ENCODE assay signal across 1 cellular context in genomic region chr3:24450142-24450932, GRCh38.
A peak's percentile ranks its signal among the peaks of the same experiment; 100 is the strongest.
TF ChIP-seq lines count a peak whose summit lies in the region.

No MANE protein-coding gene starts in this region.

TF ChIP-seq in HepG2, 621 proteins besides CTCF, POLR2A, EP300 and RAD21 (continued from another document and continues in another):
- no peak for TF ChIP-seq ZNF687 (CRISPR knock-in tag; IDR thresholded peaks at IDR 0.05)
- no peak for TF ChIP-seq ZNF83 (CRISPR knock-in tag; IDR thresholded peaks at IDR 0.05; ENCODE audit: borderline replicate concordance)
- no peak for TF ChIP-seq MXI1 (IDR thresholded peaks at IDR 0.05; ENCODE audit: borderline replicate concordance, low read depth, low read length)
- TF ChIP-seq CREB3 (CRISPR knock-in tag; IDR thresholded peaks at IDR 0.05), result no peak
- peak; percentile 49; the same call in 1 of the 2 replicates for TF ChIP-seq FOXJ3 (CRISPR knock-in tag; IDR thresholded peaks at IDR 0.05; ENCODE audit: borderline replicate concordance)
- TF ChIP-seq MEIS1 (CRISPR knock-in tag; IDR thresholded peaks at IDR 0.05; ENCODE audit: borderline replicate concordance), result no peak
- TF ChIP-seq ETV6 (CRISPR knock-in tag; conservative IDR thresholded peaks at IDR 0.05), result no peak
- no peak for TF ChIP-seq PRMT3 (CRISPR knock-in tag; IDR thresholded peaks at IDR 0.05; ENCODE audit: borderline replicate concordance, low read depth)
- no peak for TF ChIP-seq TARDBP (CRISPR knock-in tag; IDR thresholded peaks at IDR 0.05)
- no peak for TF ChIP-seq ZNF501 (CRISPR knock-in tag; IDR thresholded peaks at IDR 0.05)
- TF ChIP-seq ELF1 (CRISPR knock-in tag; IDR thresholded peaks at IDR 0.05), result no peak
- TF ChIP-seq ATRX (CRISPR knock-in tag; IDR thresholded peaks at IDR 0.05; ENCODE audit: borderline replicate concordance), result no peak
- peak; percentile 48; the same call in 1 of the 2 replicates for TF ChIP-seq ESRRA (CRISPR knock-in tag; IDR thresholded peaks at IDR 0.05; ENCODE audit: low read depth)
- peak; percentile 94 for TF ChIP-seq GATAD2A (CRISPR knock-in tag; IDR thresholded peaks at IDR 0.05)
- TF ChIP-seq ATF2 (CRISPR knock-in tag; IDR thresholded peaks at IDR 0.05), result peak; percentile 60; the same call in 1 of the 2 replicates
- TF ChIP-seq ZNF788 (CRISPR knock-in tag; IDR thresholded peaks at IDR 0.05; ENCODE audit: borderline replicate concordance), result no peak
- TF ChIP-seq ETV5 (CRISPR knock-in tag; IDR thresholded peaks at IDR 0.05; ENCODE audit: borderline replicate concordance), result no peak; the same call in 1 of the 2 replicates
- no peak for TF ChIP-seq JUN (CRISPR knock-in tag; IDR thresholded peaks at IDR 0.05)
- TF ChIP-seq AGO2 (optimal IDR thresholded peaks at IDR 0.05; ENCODE audit: low read depth, low read length), result no peak
- TF ChIP-seq ZNF460 (CRISPR knock-in tag; IDR thresholded peaks at IDR 0.05; ENCODE audit: borderline replicate concordance), result no peak
- TF ChIP-seq SOX13 (IDR thresholded peaks at IDR 0.05), result 0 out of 2 replicates have a peak, but pooled peaks have one; percentile 22
- TF ChIP-seq SOX13 (CRISPR knock-in tag; conservative IDR thresholded peaks at IDR 0.05 in 1 of 2, IDR thresholded peaks at IDR 0.05 in 1 of 2), result peak in 1 of 2 experiments; percentile 87; a peak in 2 of 4 replicates
- peak; percentile 54 for TF ChIP-seq POLR2G (IDR thresholded peaks at IDR 0.05; ENCODE audit: low read depth, low read length)
- no peak for TF ChIP-seq U2AF2 (IDR thresholded peaks at IDR 0.05; ENCODE audit: low read depth, low read length)
- TF ChIP-seq HHEX (CRISPR knock-in tag; IDR thresholded peaks at IDR 0.05), result no peak
- no peak for TF ChIP-seq U2AF1 (optimal IDR thresholded peaks at IDR 0.05; ENCODE audit: low read depth, low read length)
- 0 out of 2 replicates have a peak, but pooled peaks have one; percentile 17 for TF ChIP-seq ATF1 (CRISPR knock-in tag; IDR thresholded peaks at IDR 0.05)
- peak; percentile 37; the same call in 1 of the 2 replicates for TF ChIP-seq SIX1 (CRISPR knock-in tag; IDR thresholded peaks at IDR 0.05; ENCODE audit: borderline replicate concordance)
- TF ChIP-seq TFDP1 (CRISPR knock-in tag; IDR thresholded peaks at IDR 0.05; ENCODE audit: borderline replicate concordance), result peak; percentile 34; the same call in 1 of the 2 replicates
- TF ChIP-seq ZNF496 (CRISPR knock-in tag; IDR thresholded peaks at IDR 0.05; ENCODE audit: insufficient replicate concordance), result no peak
- TF ChIP-seq HDAC1 (CRISPR knock-in tag; IDR thresholded peaks at IDR 0.05), result no peak
- TF ChIP-seq DNMT1 (CRISPR knock-in tag; IDR thresholded peaks at IDR 0.05), result no peak
- TF ChIP-seq PPARG (CRISPR knock-in tag; conservative IDR thresholded peaks at IDR 0.05), result peak; percentile 94
- no peak for TF ChIP-seq ZNF777 (CRISPR knock-in tag; IDR thresholded peaks at IDR 0.05)
- no peak for TF ChIP-seq ZNF839 (CRISPR knock-in tag; IDR thresholded peaks at IDR 0.05; ENCODE audit: borderline replicate concordance)
- TF ChIP-seq KAT2B (IDR thresholded peaks at IDR 0.05; ENCODE audit: borderline replicate concordance, low read depth, low read length), result no peak
- no peak for TF ChIP-seq ZNF703 (CRISPR knock-in tag; IDR thresholded peaks at IDR 0.05; ENCODE audit: borderline replicate concordance)
- TF ChIP-seq ZNF317 (CRISPR knock-in tag; IDR thresholded peaks at IDR 0.05), result no peak
- TF ChIP-seq ZNF737 (CRISPR knock-in tag; IDR thresholded peaks at IDR 0.05; ENCODE audit: borderline replicate concordance), result no peak
- TF ChIP-seq ZGPAT (CRISPR knock-in tag; IDR thresholded peaks at IDR 0.05), result no peak; the same call in 1 of the 2 replicates
- no peak for TF ChIP-seq FIP1L1 (IDR thresholded peaks at IDR 0.05; ENCODE audit: borderline replicate concordance, insufficient read depth, low read depth, low read length)
- 0 out of 2 replicates have a peak, but pooled peaks have one; percentile 65 for TF ChIP-seq ZNF124 (CRISPR knock-in tag; IDR thresholded peaks at IDR 0.05)
- TF ChIP-seq KDM6A (CRISPR knock-in tag; IDR thresholded peaks at IDR 0.05; ENCODE audit: low read depth), result peak; percentile 53; the same call in 1 of the 2 replicates
- no peak for TF ChIP-seq SYNCRIP (IDR thresholded peaks at IDR 0.05; ENCODE audit: insufficient read depth, low read depth, low read length)
- no peak for TF ChIP-seq ZFP36 (IDR thresholded peaks at IDR 0.05; ENCODE audit: borderline replicate concordance, low read depth, low read length, partially characterized antibody)
- TF ChIP-seq ZSCAN29 (CRISPR knock-in tag; conservative IDR thresholded peaks at IDR 0.05), result no peak; the same call in 1 of the 2 replicates
- TF ChIP-seq SATB2 (CRISPR knock-in tag; IDR thresholded peaks at IDR 0.05), result no peak
- TF ChIP-seq ZNF280B (CRISPR knock-in tag; IDR thresholded peaks at IDR 0.05; ENCODE audit: borderline replicate concordance), result no peak
- peak; percentile 44; the same call in 1 of the 2 replicates for TF ChIP-seq ZFP1 (CRISPR knock-in tag; IDR thresholded peaks at IDR 0.05)
- peak; percentile 90 for TF ChIP-seq NR2F6 (IDR thresholded peaks at IDR 0.05)
- peak; percentile 82 for TF ChIP-seq NR2F6 (CRISPR knock-in tag; IDR thresholded peaks at IDR 0.05)
- TF ChIP-seq ZNF598 (CRISPR knock-in tag; IDR thresholded peaks at IDR 0.05; ENCODE audit: borderline replicate concordance), result no peak
- no peak for TF ChIP-seq GTF2F1 (IDR thresholded peaks at IDR 0.05; ENCODE audit: low read length)
- no peak for TF ChIP-seq ZNF577 (CRISPR knock-in tag; IDR thresholded peaks at IDR 0.05; ENCODE audit: borderline replicate concordance, low read depth)
- TF ChIP-seq EEA1 (CRISPR knock-in tag; IDR thresholded peaks at IDR 0.05; ENCODE audit: borderline replicate concordance), result no peak
- TF ChIP-seq ASH2L (IDR thresholded peaks at IDR 0.05; ENCODE audit: insufficient read length, low read depth, low read length), result peak; percentile 70
- TF ChIP-seq ZSCAN20 (CRISPR knock-in tag; IDR thresholded peaks at IDR 0.05; ENCODE audit: borderline replicate concordance), result no peak
- TF ChIP-seq XRCC5 (optimal IDR thresholded peaks at IDR 0.05; ENCODE audit: low read length), result no peak
- TF ChIP-seq NFAT5 (CRISPR knock-in tag; IDR thresholded peaks at IDR 0.05), result no peak
